25 cellular contexts compared by ENCODE assay signal in genomic region chr19:56398809-56399208, GRCh38. TPM values are rescaled to one million over a fixed set of nuclear protein-coding genes. Genes with fewer than 3 reads are reported as not detected.
DNase-seq lines count a peak whose midpoint lies in the region; ATAC-seq, FAIRE-seq and TF ChIP-seq lines count a peak whose summit lies in the region.
"Had no signal": no experiment of that assay in that cellular context is flagged by ENCODE, and none has a peak within 500 bp of the region (broad histone marks: within the 10 kb centered on the region; RNA-seq: fewer than 3 reads in every experiment).

No MANE protein-coding gene starts in this region.

- H3K27me3 ChIP-seq in K562 (ENCODE audit: control insufficient read depth in 2 of 2, insufficient read depth in 2 of 2, low read length in 2 of 2): no peaks in the 10 kb centered on the region
- H3K27me3 ChIP-seq in hepatocyte: no peaks in the 10 kb centered on the region
- no peaks in the 10 kb centered on the region for H3K27me3 ChIP-seq in neural progenitor cell
- H3K27me3 ChIP-seq: BE2C, BLaER1 had no signal

- no peaks in the 10 kb centered on the region for H3K9me2 ChIP-seq in hepatocyte (replicated peaks; ENCODE audit: insufficient read depth)

- H3K36me3 ChIP-seq in K562 (ENCODE audit: control insufficient read depth, insufficient read depth, low read length): no peaks in the 10 kb centered on the region
- no peaks in the 10 kb centered on the region for H3K36me3 ChIP-seq in hepatocyte (replicated peaks; ENCODE audit: insufficient read depth, low read depth)
- no peaks in the 10 kb centered on the region for H3K36me3 ChIP-seq in neural progenitor cell
- H3K36me3 ChIP-seq: BE2C had no signal

- H3K9ac ChIP-seq in K562 (ENCODE audit: insufficient read depth in 1 of 2, low read depth in 2 of 2, low read length in 2 of 2): no peak overlapping the region
- no peak overlapping the region for H3K9ac ChIP-seq in neural progenitor cell
- H3K9ac ChIP-seq: BLaER1 had no signal

- H3K27ac ChIP-seq in K562 (ENCODE audit: extremely low read depth, low read depth, low read length) (no peak overlapping the region), hepatocyte (no peak overlapping the region), neural progenitor cell (no peak overlapping the region)
- H3K27ac ChIP-seq: BLaER1 had no signal

- H3K79me2 ChIP-seq in K562 (ENCODE audit: control insufficient read depth, insufficient read depth, low read length): no peaks in the 10 kb centered on the region
- H3K79me2 ChIP-seq in hepatocyte: peaks cover 7% of the 10 kb centered on the region
- H3K79me2 ChIP-seq in neural progenitor cell (ENCODE audit: low read depth): peaks cover 16% of the 10 kb centered on the region

- WGBS in K562 (ENCODE audit: insufficient coverage, low coverage, missing lambda C conversion rate): 0% methylated on average over 5 of the region's 5 CpGs
- WGBS in hepatocyte (ENCODE audit: low lambda C conversion rate, missing lambda C conversion rate): 78% methylated on average over 5 of the region's 5 CpGs

- CTCF ChIA-PET in K562 (lab: Yijun Ruan, JAX; ENCODE audit: low intra/inter-chr PET ratio): no interaction called here

- intact Hi-C loops in K562 (cut with micrococcal nuclease): no loop called here

- TF ChIP-seq POLR2A in K562 (conservative IDR thresholded peaks at IDR 0.05): no peak

- peaks cover 27% of the 10 kb centered on the region for H3K9me3 Mint-ChIP-seq in endothelial cell (ENCODE audit: unreplicated experiment)
- peaks cover 40% of the 10 kb centered on the region for H3K9me3 Mint-ChIP-seq in neural crest cell
- peaks cover 85% of the 10 kb centered on the region for H3K9me3 Mint-ChIP-seq in neural progenitor cell

- POLR2A ChIA-PET in K562 (lab: Yijun Ruan, JAX): no interaction called here

- peak overlapping the region; percentile 82 for H3K4me3 Mint-ChIP-seq in endothelial cell (ENCODE audit: unreplicated experiment)
- H3K4me3 Mint-ChIP-seq in neural crest cell: peak overlapping the region; percentile 62
- H3K4me3 Mint-ChIP-seq in neural progenitor cell: no peak overlapping the region
- H3K4me3 Mint-ChIP-seq: CD14-positive monocyte; CD4-positive, alpha-beta memory T cell had no signal

- H3K27me3 Mint-ChIP-seq in endothelial cell (ENCODE audit: unreplicated experiment) (peaks cover 6% of the 10 kb centered on the region), neural crest cell (ENCODE audit: low read depth) (no peaks in the 10 kb centered on the region), neural progenitor cell (ENCODE audit: insufficient read depth, low read depth) (peaks cover 10% of the 10 kb centered on the region)
- H3K27me3 Mint-ChIP-seq: CD4-positive, alpha-beta memory T cell; CD4-positive, CD25-positive, alpha-beta regulatory T cell had no signal

- TF ChIP-seq CTCF in K562 (IDR thresholded peaks at IDR 0.05 in 2 of 3, conservative IDR thresholded peaks at IDR 0.05 in 1 of 3; ENCODE audit: insufficient read depth in 2 of 3, low read depth in 1 of 3, low read length in 3 of 3): no peak
- TF ChIP-seq CTCF in endothelial cell (IDR thresholded peaks at IDR 0.05; ENCODE audit: unreplicated experiment): no peak
- no peak for TF ChIP-seq CTCF in neural crest cell (conservative IDR thresholded peaks at IDR 0.05)
- TF ChIP-seq CTCF in hepatocyte (IDR thresholded peaks at IDR 0.05; ENCODE audit: poor library complexity): no peak
- no peak for TF ChIP-seq CTCF in neural progenitor cell (IDR thresholded peaks at IDR 0.05)

- in situ Hi-C loops in K562 (cut with MboI): no loop called here

- H3K4me1 ChIP-seq in K562 (replicated peaks in 1 of 2; ENCODE audit: control insufficient read depth in 2 of 2, insufficient read depth in 2 of 2, low read length in 2 of 2): peaks cover 4% of the 10 kb centered on the region in 2 experiments; a peak in 4 of 5 replicates
- H3K4me1 ChIP-seq in hepatocyte (ENCODE audit: insufficient read depth): no peaks in the 10 kb centered on the region
- no peaks in the 10 kb centered on the region for H3K4me1 ChIP-seq in neural progenitor cell
- H3K4me1 ChIP-seq: BE2C, Caco-2 had no signal

- H3K9me1 ChIP-seq in K562 (ENCODE audit: control insufficient read depth, insufficient read depth, low read length): no peaks in the 10 kb centered on the region

- peak; percentile 97 for DNase-seq in CMK (ENCODE audit: low read depth)
- DNase-seq in K562 (ENCODE audit: extremely low read depth in 1 of 4, low spot score in 3 of 4): peak in 1 of 4 experiments; percentile 29
- DNase-seq in endothelial cell (ENCODE audit: low spot score): no peak
- no peak for DNase-seq in neural crest cell (ENCODE audit: low read depth, low spot score)
- no peak for DNase-seq in NCI-H69 (lab: John Stamatoyannopoulos, UW)
- no peak for DNase-seq in hepatocyte (ENCODE audit: low spot score)
- DNase-seq in neural progenitor cell (ENCODE audit: low spot score): no peak
- DNase-seq: 8988T; ACHN; BE2C; C1 segment of cervical spinal cord; Caco-2; Calu3; CD4-positive, alpha-beta memory T cell; CD4-positive, CD25-positive, alpha-beta regulatory T cell; CD8-positive, alpha-beta memory T cell; DMS79 treated with DMSO at 0.1 percent for 48 hours; GF-D8 had no signal

- H3K36me3 Mint-ChIP-seq in endothelial cell (ENCODE audit: low read depth, unreplicated experiment) (peaks cover 77% of the 10 kb centered on the region), neural crest cell (ENCODE audit: low read depth) (peaks cover 71% of the 10 kb centered on the region), neural progenitor cell (peaks cover 67% of the 10 kb centered on the region)

- no TSS peak for BruUV-seq in K562 (replicated peaks; lab: Mats Ljungman, UMichigan)

- H3K27ac Mint-ChIP-seq in endothelial cell (ENCODE audit: unreplicated experiment) (no peak overlapping the region), neural crest cell (ENCODE audit: unreplicated experiment) (no peak overlapping the region), neural progenitor cell (no peak overlapping the region)
- H3K27ac Mint-ChIP-seq: CD14-positive monocyte; CD4-positive, CD25-positive, alpha-beta regulatory T cell had no signal

- peaks cover 3% of the 10 kb centered on the region for H3K4me1 Mint-ChIP-seq in endothelial cell (ENCODE audit: unreplicated experiment)
- peaks cover 9% of the 10 kb centered on the region for H3K4me1 Mint-ChIP-seq in neural crest cell
- H3K4me1 Mint-ChIP-seq in neural progenitor cell: peaks cover 4% of the 10 kb centered on the region

- FAIRE-seq in K562 (lab: Jason Lieb, UNC): no peak
- FAIRE-seq: A204.1, D721Med, G401.6, GM12891, GM19239 had no signal

- no peak overlapping the region for H2AFZ ChIP-seq in K562 (ENCODE audit: low read depth, low read length)
- H2AFZ ChIP-seq in hepatocyte: no peak overlapping the region
- no peak overlapping the region for H2AFZ ChIP-seq in neural progenitor cell (replicated peaks)

- H3K4me3 ChIP-seq in K562 (no peak overlapping the region), hepatocyte (no peak overlapping the region), neural progenitor cell (no peak overlapping the region)
- H3K4me3 ChIP-seq: BLaER1 had no signal

- no peaks in the 10 kb centered on the region for H4K20me1 ChIP-seq in K562 (replicated peaks; ENCODE audit: control insufficient read depth, insufficient read depth, low read length)
- no peaks in the 10 kb centered on the region for H4K20me1 ChIP-seq in hepatocyte (ENCODE audit: insufficient read depth, poor library complexity, severe bottlenecking)
- H4K20me1 ChIP-seq in neural progenitor cell (ENCODE audit: low read depth): no peaks in the 10 kb centered on the region
- H4K20me1 ChIP-seq: BLaER1 had no signal

- no peak for TF ChIP-seq EP300 in K562 (IDR thresholded peaks at IDR 0.05; ENCODE audit: low read length)

- H3F3A ChIP-seq in neural progenitor cell (ENCODE audit: low read depth): no peaks in the 10 kb centered on the region

- H3K4me2 ChIP-seq in K562 (ENCODE audit: insufficient read depth, low read length) (no peak overlapping the region), hepatocyte (no peak overlapping the region), neural progenitor cell (no peak overlapping the region)
- H3K4me2 ChIP-seq: BLaER1 had no signal

- TF ChIP-seq RAD21 in K562 (CRISPR knock-in tag; conservative IDR thresholded peaks at IDR 0.05 in 1 of 2, IDR thresholded peaks at IDR 0.05 in 1 of 2): no peak

- H3K9me3 ChIP-seq in K562 (replicated peaks; ENCODE audit: control insufficient read depth, insufficient read depth, low read depth, low read length): peaks cover 9% of the 10 kb centered on the region
- no peaks in the 10 kb centered on the region for H3K9me3 ChIP-seq in hepatocyte (ENCODE audit: low read depth)
- no peaks in the 10 kb centered on the region for H3K9me3 ChIP-seq in neural progenitor cell (ENCODE audit: low read depth)
- H3K9me3 ChIP-seq: BE2C had no signal

- ATAC-seq in K562: no peak

RNA-seq across cellular contexts. Expression of gene ZNF583, which starts 5.3 kb away (rescaled TPM):
- 11.5 and 17.9 TPM in 2 replicates for total RNA-seq in K562 (2011; cell fraction: chromatin; rRNA removed; ENCODE audit: low replicate concordance)
- total RNA-seq in K562 (2011; cell fraction: nucleolus; rRNA removed): 8.7 and 8.9 TPM in 2 replicates
- 10.6 and 13.4 TPM in 2 replicates for total RNA-seq in K562 (2011; cell fraction: nucleoplasm; rRNA removed)
- total RNA-seq in K562 (2014; rRNA removed) (2.2 and 2.5 TPM in 2 replicates), K562 (2014; rRNA removed; fragmentation: Illumina TruSeq; extraction: Trizol) (6.7 and 7.1 TPM in 2 replicates), K562 (2015; rRNA removed; fragmentation: Illumina TruSeq; extraction: Trizol) (4.7 and 5.1 TPM in 2 replicates), K562 (2021) (2.8 and 3.0 TPM in 2 replicates), endothelial cell (ENCODE audit: unreplicated experiment) (7.8 TPM), neural crest cell (9.2 and 9.8 TPM in 2 replicates), hepatocyte (9.7 and 11.8 TPM in 2 replicates), neural progenitor cell (ENCODE audit: low replicate concordance) (4.5 and 7.7 TPM in 2 replicates)
- polyA plus RNA-seq in K562 (2011; rRNA removed) (1.5 and 3.0 TPM in 2 replicates), K562 (2014; fragmentation: Illumina TruSeq; extraction: Trizol) (3.4 and 3.7 TPM in 2 replicates), K562 (2014; fragmentation: Nextera tagmentation; extraction: Ambion mirVana) (1 to 10 TPM in 1 of 2 experiments, under 1 TPM in 1; 0.92 to 1.9 TPM), K562 (2014; rRNA removed) (2.2 and 3.2 TPM in 2 replicates), hepatocyte (4.8 and 7.4 TPM in 2 replicates)
- 0.33 and 0.55 TPM in 2 replicates for polyA plus RNA-seq in K562 (2011; cell fraction: cytosol; rRNA removed)
- polyA plus RNA-seq in K562 (2011; cell fraction: nucleus; rRNA removed): 1.8 and 2.9 TPM in 2 replicates
- 2.0 and 2.1 TPM in 2 replicates for polyA plus RNA-seq in K562 (2012)
- polyA minus RNA-seq in K562 (2011; rRNA and poly(A)+ RNA removed): 5.5 and 6.6 TPM in 2 replicates
- 0.67 and 2.5 TPM in 2 replicates for polyA minus RNA-seq in K562 (2011; cell fraction: cytosol; rRNA and poly(A)+ RNA removed)
- polyA minus RNA-seq in K562 (2011; cell fraction: nucleus; rRNA and poly(A)+ RNA removed): 6.6 and 10.8 TPM in 2 replicates
- total RNA-seq: Caco-2 had no signal

RNA-seq across cellular contexts. Expression of gene ZNF582, which starts 5.5 kb away (rescaled TPM):
- 3.2 and 5.2 TPM in 2 replicates for total RNA-seq in K562 (2011; cell fraction: chromatin; rRNA removed; ENCODE audit: low replicate concordance)
- 2.1 and 2.2 TPM in 2 replicates for total RNA-seq in K562 (2011; cell fraction: nucleolus; rRNA removed)
- 1.0 and 2.5 TPM in 2 replicates for total RNA-seq in K562 (2011; cell fraction: nucleoplasm; rRNA removed)
- 1.4 and 3.8 TPM in 2 replicates for total RNA-seq in K562 (2014; rRNA removed)
- total RNA-seq in K562 (2014; rRNA removed; fragmentation: Illumina TruSeq; extraction: Trizol): 1.9 TPM in 2 replicates
- total RNA-seq in K562 (2015; rRNA removed; fragmentation: Illumina TruSeq; extraction: Trizol): 1.7 and 1.8 TPM in 2 replicates
- total RNA-seq in K562 (2021): 1.3 and 2.1 TPM in 2 replicates
- polyA plus RNA-seq in K562 (2011; rRNA removed): 2.6 and 3.3 TPM in 2 replicates
- polyA plus RNA-seq in K562 (2011; cell fraction: cytosol; rRNA removed): 1.1 and 1.5 TPM in 2 replicates
- 1.7 and 2.8 TPM in 2 replicates for polyA plus RNA-seq in K562 (2011; cell fraction: nucleus; rRNA removed)
- polyA plus RNA-seq in K562 (2012): 1.5 and 2.1 TPM in 2 replicates
- 1.6 TPM in 2 replicates for polyA plus RNA-seq in K562 (2014; fragmentation: Illumina TruSeq; extraction: Trizol)
- under 1 TPM; 0.72 to 0.91 TPM for polyA plus RNA-seq in K562 (2014; fragmentation: Nextera tagmentation; extraction: Ambion mirVana)
- polyA plus RNA-seq in K562 (2014; rRNA removed): 1.3 and 1.6 TPM in 2 replicates
- 2.6 and 3.8 TPM in 2 replicates for polyA minus RNA-seq in K562 (2011; rRNA and poly(A)+ RNA removed)
- not detected in 2 replicates for polyA minus RNA-seq in K562 (2011; cell fraction: cytosol; rRNA and poly(A)+ RNA removed)
- 1.3 and 1.7 TPM in 2 replicates for polyA minus RNA-seq in K562 (2011; cell fraction: nucleus; rRNA and poly(A)+ RNA removed)
- total RNA-seq in endothelial cell (ENCODE audit: unreplicated experiment): 3.5 TPM
- 4.2 and 5.1 TPM in 2 replicates for total RNA-seq in neural crest cell
- total RNA-seq in hepatocyte: 3.2 and 3.9 TPM in 2 replicates
- 4.5 and 5.6 TPM in 2 replicates for polyA plus RNA-seq in hepatocyte
- total RNA-seq in neural progenitor cell (ENCODE audit: low replicate concordance): 2.5 and 4.0 TPM in 2 replicates
- total RNA-seq: Caco-2 had no signal
